ENCODE assay signal across 1 cellular context in the genomic region with DNA sequence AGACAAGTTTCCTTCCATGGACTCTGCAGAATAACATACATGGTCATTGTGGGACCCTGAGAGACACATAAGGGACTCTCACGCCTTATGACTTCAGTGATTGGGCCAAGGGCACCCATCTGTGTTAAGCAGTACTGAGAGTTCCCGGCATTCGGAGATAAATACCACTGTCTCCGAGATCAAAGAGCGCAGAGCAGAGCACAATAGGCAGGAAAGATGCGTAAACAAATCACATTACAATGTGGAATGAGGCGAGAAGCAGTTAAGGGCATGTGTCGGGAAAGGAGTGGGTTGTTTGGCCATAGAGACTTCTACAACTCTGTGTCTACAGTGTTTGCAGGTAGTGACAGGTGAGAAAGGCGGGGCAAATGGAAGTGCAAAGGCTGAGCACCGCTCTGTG.
TF ChIP-seq lines count a peak whose summit lies in the region.

No MANE protein-coding gene starts in this region.

TF ChIP-seq in WTC11, 78 proteins besides CTCF, POLR2A, EP300 and RAD21 (continued from another document):
- TF ChIP-seq, protein P1, sequence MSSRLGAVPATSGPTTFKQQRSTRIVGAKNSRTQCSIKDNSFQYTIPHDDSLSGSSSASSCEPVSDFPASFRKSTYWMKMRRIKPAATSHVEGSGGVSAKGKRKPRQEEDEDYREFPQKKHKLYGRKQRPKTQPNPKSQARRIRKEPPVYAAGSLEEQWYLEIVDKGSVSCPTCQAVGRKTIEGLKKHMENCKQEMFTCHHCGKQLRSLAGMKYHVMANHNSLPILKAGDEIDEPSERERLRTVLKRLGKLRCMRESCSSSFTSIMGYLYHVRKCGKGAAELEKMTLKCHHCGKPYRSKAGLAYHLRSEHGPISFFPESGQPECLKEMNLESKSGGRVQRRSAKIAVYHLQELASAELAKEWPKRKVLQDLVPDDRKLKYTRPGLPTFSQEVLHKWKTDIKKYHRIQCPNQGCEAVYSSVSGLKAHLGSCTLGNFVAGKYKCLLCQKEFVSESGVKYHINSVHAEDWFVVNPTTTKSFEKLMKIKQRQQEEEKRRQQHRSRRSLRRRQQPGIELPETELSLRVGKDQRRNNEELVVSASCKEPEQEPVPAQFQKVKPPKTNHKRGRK (CRISPR knock-in tag; IDR thresholded peaks at IDR 0.05; ENCODE audit: borderline replicate concordance): no peak
- TF ChIP-seq, protein P2, sequence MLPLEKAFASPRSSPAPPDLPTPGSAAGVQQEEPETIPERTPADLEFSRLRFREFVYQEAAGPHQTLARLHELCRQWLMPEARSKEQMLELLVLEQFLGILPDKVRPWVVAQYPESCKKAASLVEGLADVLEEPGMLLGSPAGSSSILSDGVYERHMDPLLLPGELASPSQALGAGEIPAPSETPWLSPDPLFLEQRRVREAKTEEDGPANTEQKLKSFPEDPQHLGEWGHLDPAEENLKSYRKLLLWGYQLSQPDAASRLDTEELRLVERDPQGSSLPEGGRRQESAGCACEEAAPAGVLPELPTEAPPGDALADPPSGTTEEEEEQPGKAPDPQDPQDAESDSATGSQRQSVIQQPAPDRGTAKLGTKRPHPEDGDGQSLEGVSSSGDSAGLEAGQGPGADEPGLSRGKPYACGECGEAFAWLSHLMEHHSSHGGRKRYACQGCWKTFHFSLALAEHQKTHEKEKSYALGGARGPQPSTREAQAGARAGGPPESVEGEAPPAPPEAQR (CRISPR knock-in tag; IDR thresholded peaks at IDR 0.05): no peak
- TF ChIP-seq ZNF671 (CRISPR knock-in tag; IDR thresholded peaks at IDR 0.05) (no peak), NFATC4 (CRISPR knock-in tag; IDR thresholded peaks at IDR 0.05) (no peak)
